9 cellular contexts compared by ENCODE assay signal in the genomic region with DNA sequence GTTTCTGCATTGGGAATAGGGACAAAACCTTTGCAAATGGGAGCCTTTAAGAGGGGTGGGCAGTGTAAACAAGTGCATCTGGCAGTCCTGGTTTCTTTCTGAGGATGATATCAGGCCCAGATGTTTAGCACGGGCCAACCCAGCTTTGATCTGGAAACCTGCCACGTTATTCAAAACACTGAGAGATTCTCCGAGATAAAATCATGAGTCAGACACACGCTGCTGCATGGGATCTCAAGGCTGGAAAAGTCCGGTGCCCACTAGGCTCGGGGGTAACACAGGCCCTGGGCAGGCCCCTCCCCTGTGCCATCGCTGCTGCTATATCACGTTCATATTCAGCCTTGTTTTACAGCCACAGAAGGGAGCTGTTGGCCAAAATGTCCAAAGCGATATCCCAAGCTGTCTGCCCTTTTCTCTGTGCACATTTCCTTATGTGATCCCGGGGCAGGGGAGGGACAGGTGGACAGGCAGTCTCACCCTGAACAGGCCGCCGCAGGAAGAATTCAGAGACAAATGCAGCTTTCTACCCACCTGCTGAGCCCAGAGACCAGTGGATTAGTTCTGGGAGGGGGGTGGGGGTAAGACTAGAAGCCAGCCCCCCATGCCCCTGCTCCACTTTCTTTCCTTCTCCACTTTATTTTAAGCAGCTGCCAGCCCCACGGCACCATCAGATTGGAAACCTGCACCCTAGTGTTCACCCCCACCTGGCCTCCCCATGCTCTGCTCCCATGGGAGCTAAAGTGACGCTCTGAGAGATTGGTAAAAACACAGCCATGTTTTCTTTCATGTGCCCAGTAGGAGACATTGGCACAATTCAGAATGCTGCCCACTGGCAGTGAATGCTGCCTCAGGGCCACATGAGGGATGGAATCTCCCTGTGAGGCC.
DNase-seq lines count a peak whose midpoint lies in the region; ATAC-seq and TF ChIP-seq lines count a peak whose summit lies in the region.
"Had no signal": no experiment of that assay in that cellular context is flagged by ENCODE, and none has a peak within 500 bp of the region (broad histone marks: within the 10 kb centered on the region; RNA-seq: fewer than 3 reads in every experiment).

No MANE protein-coding gene starts in this region.

- no peaks in the 10 kb centered on the region for H3K9me3 Mint-ChIP-seq in activated CD8-positive, alpha-beta T cell treated with anti-CD3 and anti-CD28 coated beads, Interleukin-2, amount 10 ng/mL, durations not matched to agents 7 days and 5 days (ENCODE audit: insufficient read depth)
- no peaks in the 10 kb centered on the region for H3K9me3 Mint-ChIP-seq in activated CD8-positive, alpha-beta T cell treated with anti-CD3 and anti-CD28 coated beads for 36 hours
- H3K9me3 Mint-ChIP-seq: activated naive CD4-positive, alpha-beta T cell treated with anti-CD3 and anti-CD28 coated beads, Interleukin-2, amount 50 U/mL, for 72 hours had no signal

- H3K79me2 ChIP-seq in mammary epithelial cell (ENCODE audit: insufficient read depth, low read length) = no peaks in the 10 kb centered on the region

- H3K4me3 Mint-ChIP-seq in activated CD8-positive, alpha-beta T cell treated with anti-CD3 and anti-CD28 coated beads, Interleukin-2, amount 10 ng/mL, durations not matched to agents 7 days and 5 days = no peak overlapping the region
- H3K4me3 Mint-ChIP-seq in activated CD8-positive, alpha-beta T cell treated with anti-CD3 and anti-CD28 coated beads for 36 hours = no peak overlapping the region

- H3K27ac ChIP-seq in mammary epithelial cell (ENCODE audit: insufficient read depth, low read depth, low read length) (no peak overlapping the region), uterus (peak overlapping the region; percentile 72 to 98)

- BruUV-seq in mammary epithelial cell (replicated peaks; lab: Mats Ljungman, UMichigan) = no TSS peak

- no peak for TF ChIP-seq POLR2A in uterus (IDR thresholded peaks at IDR 0.05)

- H3K4me2 ChIP-seq in mammary epithelial cell (ENCODE audit: insufficient read depth, low read depth, low read length) = no peak overlapping the region

- H3K9me3 ChIP-seq in mammary epithelial cell (replicated peaks; ENCODE audit: insufficient read depth, low read length) (no peaks in the 10 kb centered on the region), uterus (no peaks in the 10 kb centered on the region)

- no peaks in the 10 kb centered on the region for H4K20me1 ChIP-seq in mammary epithelial cell (ENCODE audit: insufficient read depth, low read length)

- H3K9ac ChIP-seq in mammary epithelial cell (ENCODE audit: insufficient read depth, low read length) = no peak overlapping the region

- H3K4me1 ChIP-seq in mammary epithelial cell (ENCODE audit: insufficient read depth, low read length) (no peaks in the 10 kb centered on the region), uterus (peaks cover 8 to 9% of the 10 kb centered on the region in 2 donors)

- ATAC-seq in activated CD8-positive, alpha-beta T cell treated with anti-CD3 and anti-CD28 coated beads, Interleukin-2, amount 10 ng/mL, durations not matched to agents 7 days and 5 days = no peak
- no peak for ATAC-seq in activated CD8-positive, alpha-beta T cell treated with anti-CD3 and anti-CD28 coated beads for 36 hours
- ATAC-seq in left colon = peak; percentile 65
- ATAC-seq in HG03039 (IDR thresholded peaks at IDR 0.05; ENCODE audit: unreplicated experiment) = no peak
- ATAC-seq: activated naive CD4-positive, alpha-beta T cell treated with anti-CD3 and anti-CD28 coated beads, Interleukin-2, amount 50 U/mL, for 72 hours had no signal

- dilution Hi-C loops in mammary epithelial cell (cut with HindIII; ENCODE audit: low sequenced_read_pairs) = no loop called here

- H3K27ac Mint-ChIP-seq in activated CD8-positive, alpha-beta T cell treated with anti-CD3 and anti-CD28 coated beads, Interleukin-2, amount 10 ng/mL, durations not matched to agents 7 days and 5 days = no peak overlapping the region
- no peak overlapping the region for H3K27ac Mint-ChIP-seq in activated CD8-positive, alpha-beta T cell treated with anti-CD3 and anti-CD28 coated beads for 36 hours
- H3K27ac Mint-ChIP-seq: activated naive CD4-positive, alpha-beta T cell treated with anti-CD3 and anti-CD28 coated beads, Interleukin-2, amount 50 U/mL, for 72 hours had no signal

- no peaks in the 10 kb centered on the region for H3K27me3 ChIP-seq in mammary epithelial cell (ENCODE audit: insufficient read depth, low read length)
- H3K27me3 ChIP-seq in uterus = no peaks in the 10 kb centered on the region

- H2AFZ ChIP-seq in mammary epithelial cell (ENCODE audit: low read depth, low read length) = no peak overlapping the region

- H3K36me3 Mint-ChIP-seq in activated CD8-positive, alpha-beta T cell treated with anti-CD3 and anti-CD28 coated beads, Interleukin-2, amount 10 ng/mL, durations not matched to agents 7 days and 5 days (ENCODE audit: low read depth) = no peaks in the 10 kb centered on the region
- H3K36me3 Mint-ChIP-seq in activated CD8-positive, alpha-beta T cell treated with anti-CD3 and anti-CD28 coated beads for 36 hours (ENCODE audit: low read depth) = no peaks in the 10 kb centered on the region
- H3K36me3 Mint-ChIP-seq: activated naive CD4-positive, alpha-beta T cell treated with anti-CD3 and anti-CD28 coated beads, Interleukin-2, amount 50 U/mL, for 72 hours had no signal

- in situ Hi-C loops in mammary epithelial cell (cut with MboI; ENCODE audit: low sequenced_read_pairs in 2 of 2) = no loop called here

- H3K36me3 ChIP-seq in mammary epithelial cell (ENCODE audit: insufficient read depth, low read length) = no peaks in the 10 kb centered on the region
- no peaks in the 10 kb centered on the region for H3K36me3 ChIP-seq in uterus

- WGBS in mammary epithelial cell (ENCODE audit: low coverage, missing lambda C conversion rate) = 50% methylated on average over 10 of the region's 14 CpGs

- H3K4me1 Mint-ChIP-seq in activated CD8-positive, alpha-beta T cell treated with anti-CD3 and anti-CD28 coated beads, Interleukin-2, amount 10 ng/mL, durations not matched to agents 7 days and 5 days (ENCODE audit: low read depth) = peaks cover 3% of the 10 kb centered on the region
- no peaks in the 10 kb centered on the region for H3K4me1 Mint-ChIP-seq in activated CD8-positive, alpha-beta T cell treated with anti-CD3 and anti-CD28 coated beads for 36 hours (ENCODE audit: low read depth)

- peaks cover 14% of the 10 kb centered on the region for H3K27me3 Mint-ChIP-seq in activated CD8-positive, alpha-beta T cell treated with anti-CD3 and anti-CD28 coated beads, Interleukin-2, amount 10 ng/mL, durations not matched to agents 7 days and 5 days (ENCODE audit: low read depth)
- H3K27me3 Mint-ChIP-seq in activated CD8-positive, alpha-beta T cell treated with anti-CD3 and anti-CD28 coated beads for 36 hours = peaks cover 7% of the 10 kb centered on the region

- CTCF ChIA-PET in activated CD8-positive, alpha-beta T cell treated with anti-CD3 and anti-CD28 coated beads, Interleukin-2, amount 10 ng/mL, durations not matched to agents 7 days and 5 days (lab: Charles Lee) = interaction anchor here (2.6 kb wide), 1 partner anchor 34 kb away, joined by 9 read pairs; no protein-coding TSS in a partner anchor
- CTCF ChIA-PET in activated CD8-positive, alpha-beta T cell treated with anti-CD3 and anti-CD28 coated beads for 36 hours (lab: Charles Lee) = interaction anchor here (1.2 kb wide), 1 partner anchor 34 kb away, joined by 5 read pairs; no protein-coding TSS in a partner anchor
- CTCF ChIA-PET in mammary epithelial cell (lab: Charles Lee; ENCODE audit: low non-redundant PET) = no interaction called here

- no peak for TF ChIP-seq CTCF in activated CD8-positive, alpha-beta T cell treated with anti-CD3 and anti-CD28 coated beads for 36 hours (IDR thresholded peaks at IDR 0.05)
- TF ChIP-seq CTCF in mammary epithelial cell (conservative IDR thresholded peaks at IDR 0.05 in 1 of 2, IDR thresholded peaks at IDR 0.05 in 1 of 2; ENCODE audit: extremely low read depth in 1 of 2, insufficient read depth in 1 of 2, low read depth in 1 of 2, low read length in 2 of 2) (no peak), uterus (IDR thresholded peaks at IDR 0.05) (no peak)

- intact Hi-C loops in activated CD8-positive, alpha-beta T cell treated with anti-CD3 and anti-CD28 coated beads for 36 hours (cut with micrococcal nuclease) = no loop called here
- intact Hi-C loops in mammary epithelial cell (cut with micrococcal nuclease) (no loop called here), left colon (cut with DNase I, micrococcal nuclease) (no loop called here), uterus (cut with DNase I; ENCODE audit: low total_unique reads) (no loop called here)

- H3K4me3 ChIP-seq in mammary epithelial cell (replicated peaks in 1 of 3; ENCODE audit: insufficient read depth in 1 of 3, low read depth in 2 of 3, low read length in 3 of 3) = no peak overlapping the region
- H3K4me3 ChIP-seq in uterus = no peak overlapping the region

- DNase-seq in activated CD8-positive, alpha-beta T cell treated with anti-CD3 and anti-CD28 coated beads, Interleukin-2, amount 10 ng/mL, durations not matched to agents 7 days and 5 days = peak; percentile 9
- DNase-seq in activated CD8-positive, alpha-beta T cell treated with anti-CD3 and anti-CD28 coated beads for 36 hours = no peak
- peak; percentile 42 for DNase-seq in mammary epithelial cell
- DNase-seq in left colon = peak; percentile 16 to 48
- DNase-seq in uterus = peak in 1 of 2 donors; percentile 82
- DNase-seq in SIG-M5 treated with dmso at 0.1 percent for 504 hours (lab: John Stamatoyannopoulos, UW; ENCODE audit: unreplicated experiment) = no peak
- DNase-seq in stimulated activated CD4-positive, alpha-beta T cell treated with anti-CD3 and anti-CD28 coated beads, Interleukin-4, amount 100 ng/mL, for 24 hours = no peak

- POLR2A ChIA-PET in activated CD8-positive, alpha-beta T cell treated with anti-CD3 and anti-CD28 coated beads, Interleukin-2, amount 10 ng/mL, durations not matched to agents 7 days and 5 days (lab: Charles Lee) = no interaction called here
- POLR2A ChIA-PET in activated CD8-positive, alpha-beta T cell treated with anti-CD3 and anti-CD28 coated beads for 36 hours (lab: Charles Lee) = no interaction called here

Comparison
In these comparisons a context has a peak if more than half of its experiments do, and no peak if none do; other contexts are left out.
1. DNase-seq: peak in activated CD8-positive, alpha-beta T cell treated with anti-CD3 and anti-CD28 coated beads, Interleukin-2, amount 10 ng/mL, durations not matched to agents 7 days and 5 days (single experiment), mammary epithelial cell (single experiment) and left colon (2 of 2); none in activated CD8-positive, alpha-beta T cell treated with anti-CD3 and anti-CD28 coated beads for 36 hours (single experiment), SIG-M5 treated with dmso at 0.1 percent for 504 hours (single experiment) and stimulated activated CD4-positive, alpha-beta T cell treated with anti-CD3 and anti-CD28 coated beads, Interleukin-4, amount 100 ng/mL, for 24 hours (single experiment).